ENCODE assay signal across 8 cellular contexts in the genomic region with DNA sequence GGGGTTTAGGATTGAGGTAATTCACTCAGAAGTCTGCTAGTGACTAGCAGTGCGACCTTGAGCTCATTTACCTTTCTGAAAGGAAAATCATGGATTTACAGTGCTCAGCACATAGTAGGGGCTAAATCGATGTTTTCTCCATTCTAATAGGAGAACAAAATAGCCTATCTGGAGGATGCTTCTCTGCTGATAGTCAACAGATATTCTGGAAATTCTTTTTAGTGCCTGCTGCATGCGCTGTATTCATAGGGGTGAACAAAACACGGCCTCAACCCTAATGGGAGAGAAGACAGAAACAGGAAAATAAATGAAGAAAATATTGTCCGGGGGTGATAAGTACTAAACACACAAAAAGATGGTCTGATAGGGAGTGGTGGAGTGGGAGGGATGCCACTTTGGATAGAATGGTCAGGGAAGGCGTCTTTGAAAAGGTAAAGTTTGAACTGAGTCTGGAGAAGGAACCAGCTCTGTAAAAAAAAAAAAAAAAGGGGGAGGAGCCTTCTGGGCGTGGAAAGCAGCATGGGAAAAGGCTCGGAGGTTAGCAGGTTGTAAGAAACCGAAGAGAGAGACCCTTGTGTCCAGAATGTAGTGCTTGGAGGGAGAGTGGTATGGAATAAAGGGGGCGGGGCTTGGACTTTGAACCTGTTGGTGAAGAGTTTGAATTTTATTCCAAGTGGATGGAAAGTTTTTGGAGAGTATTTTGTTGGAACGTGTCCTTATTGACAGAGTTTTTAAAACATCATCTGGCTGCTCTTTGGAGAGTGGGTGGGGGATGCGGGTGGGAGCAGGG. TPM values are rescaled to one million over a fixed set of nuclear protein-coding genes. Genes with fewer than 3 reads are reported as not detected.
A peak's percentile ranks its signal among the peaks of the same experiment; 100 is the strongest.
DNase-seq lines count a peak whose midpoint lies in the region; ATAC-seq and TF ChIP-seq lines count a peak whose summit lies in the region.

No MANE protein-coding gene starts in this region.

- peaks cover 77% of the 10 kb centered on the region for H3K79me2 ChIP-seq in MM.1S (ENCODE audit: low read length)

- no peak overlapping the region for H2AFZ ChIP-seq in MM.1S (ENCODE audit: low read length)

- in situ Hi-C loops in T47D (cut with HindIII; ENCODE audit: low pct_unique_long_range_greater_than_20kb, low sequenced_read_pairs), result no loop called here

- H3K4me3 ChIP-seq in MM.1S (ENCODE audit: low read length), result peak overlapping the region; percentile 91
- H3K4me3 ChIP-seq in aorta (ENCODE audit: low read length in 2 of 2), result peak overlapping the region; percentile 59 to 89

- ATAC-seq in aorta (ENCODE audit: low FRiP score) (no peak), HG03571 (IDR thresholded peaks at IDR 0.05; ENCODE audit: unreplicated experiment) (no peak)

- no peak for TF ChIP-seq CTCF in MM.1S (IDR thresholded peaks at IDR 0.05; ENCODE audit: low read length)

- H3K4me2 ChIP-seq in MM.1S (ENCODE audit: low read depth, low read length), result peak overlapping the region; percentile 80

- H3K36me3 ChIP-seq in MM.1S (replicated peaks; ENCODE audit: insufficient read depth, low read length) (no peaks in the 10 kb centered on the region; the same call in 1 of the 2 replicates), aorta (ENCODE audit: control insufficient read depth in 1 of 2, insufficient read depth in 2 of 2, low read length in 1 of 2) (peaks cover 1 to 2% of the 10 kb centered on the region in 2 donors)

- intact Hi-C loops in aorta (cut with DNase I), result no loop called here

- no peaks in the 10 kb centered on the region for H3K9me3 ChIP-seq in MM.1S (replicated peaks; ENCODE audit: insufficient read depth, low read length)
- H3K9me3 ChIP-seq in aorta (ENCODE audit: control insufficient read depth, low read length), result no peaks in the 10 kb centered on the region

- 25% methylated on average over 12 of the region's 12 CpGs for WGBS in aorta, 2 donors

- DNase-seq in DMS53 (lab: John Stamatoyannopoulos, UW), result peak; percentile 69
- peak; percentile 63 for DNase-seq in MM.1S
- DNase-seq in T47D (ENCODE audit: low read depth in 1 of 2, low spot score in 1 of 2), result peak; percentile 56 to 57
- peak; percentile 34 to 51 for DNase-seq in lung microvascular endothelial cell (ENCODE audit: low read depth in 2 of 2)
- DNase-seq in aorta, result no peak
- no peak for DNase-seq in NCI-H1930 (lab: John Stamatoyannopoulos, UW)
- no peak for DNase-seq in cerebellum (ENCODE audit: low spot score)

- H4K20me1 ChIP-seq in MM.1S (ENCODE audit: insufficient read depth, low read length), result no peaks in the 10 kb centered on the region

- peak overlapping the region; percentile 93 for H3K9ac ChIP-seq in MM.1S (ENCODE audit: low read length)

- H3K27ac ChIP-seq in MM.1S (ENCODE audit: low read length) (peak overlapping the region; percentile 88), aorta (ENCODE audit: low read depth in 1 of 2, low read length in 2 of 2) (peak overlapping the region in 1 of 2 donors; percentile 60)

- H3K4me1 ChIP-seq in MM.1S (ENCODE audit: low read length) (peaks cover 33% of the 10 kb centered on the region), aorta (ENCODE audit: control insufficient read depth in 1 of 2, insufficient read depth in 2 of 2, low read length in 2 of 2) (peaks cover 9 to 13% of the 10 kb centered on the region in 2 donors)

- H3K27me3 ChIP-seq in MM.1S (replicated peaks; ENCODE audit: insufficient read depth, low read length) (no peaks in the 10 kb centered on the region), aorta (ENCODE audit: control insufficient read depth in 1 of 2, insufficient read depth in 2 of 2, low read length in 1 of 2) (no peaks in the 10 kb centered on the region)

- no peaks in the 10 kb centered on the region for H3K9me2 ChIP-seq in MM.1S (replicated peaks; ENCODE audit: insufficient read depth, low read length)

- peaks cover 64% of the 10 kb centered on the region for H3F3A ChIP-seq in MM.1S (ENCODE audit: insufficient read depth, low read length)

RNA-seq across cellular contexts. Expression of gene CHMP4B, which starts 1.7 kb away (rescaled TPM):
- total RNA-seq in lung microvascular endothelial cell (30.3 and 34.1 TPM in 2 replicates), aorta (100 to 1,000 TPM in 1 of 2 donors, 10 to 100 TPM in 1; 96.6 to 107 TPM), cerebellum (20.4 TPM)
- polyA plus RNA-seq in aorta, result 100 to 1,000 TPM; 149 to 194 TPM

Comparison
In these comparisons a context has a peak if more than half of its experiments do, and no peak if none do; other contexts are left out.
1. DNase-seq: peak in DMS53 (single experiment), MM.1S (single experiment), T47D (2 of 2) and lung microvascular endothelial cell (2 of 2); none in aorta (0 of 2), NCI-H1930 (0 of 2) and cerebellum (single experiment).